Comparison of ENCODE assay signal across 9 cellular contexts in genomic region chr1:1426961-1427934, GRCh38. TPM values are rescaled to one million over a fixed set of nuclear protein-coding genes. Genes with fewer than 3 reads are reported as not detected.
DNase-seq lines count a peak whose midpoint lies in the region; ATAC-seq and TF ChIP-seq lines count a peak whose summit lies in the region.
"Had no signal": no experiment of that assay in that cellular context is flagged by ENCODE, and none has a peak within 500 bp of the region (broad histone marks: within the 10 kb centered on the region; RNA-seq: fewer than 3 reads in every experiment).

No MANE protein-coding gene starts in this region.

- no peaks in the 10 kb centered on the region for H3K9me3 ChIP-seq in MM.1S (replicated peaks; ENCODE audit: insufficient read depth, low read length)

- H3K4me1 ChIP-seq in MM.1S (ENCODE audit: low read length) = no peaks in the 10 kb centered on the region

- peak; percentile 55 for DNase-seq in left cardiac atrium
- DNase-seq in Right ventricle myocardium inferior (ENCODE audit: missing footprints) = no peak
- no peak for DNase-seq in astrocyte of the spinal cord (ENCODE audit: low read depth, low spot score)
- DNase-seq in lower leg skin (ENCODE audit: low spot score in 2 of 2) = no peak
- DNase-seq in NCI-H446 treated with DMSO at 0.1 percent for 48 hours (lab: John Stamatoyannopoulos, UW) = no peak
- DNase-seq in MM.1S = no peak
- DNase-seq: activated CD4-positive, alpha-beta T cell treated with anti-CD3 and anti-CD28 coated beads, Interleukin-2, amount 10 ng/mL, durations not matched to agents 24 days and 14 days had no signal

- H3K9me2 ChIP-seq in MM.1S (replicated peaks; ENCODE audit: insufficient read depth, low read length) = no peaks in the 10 kb centered on the region

- peaks cover 51% of the 10 kb centered on the region for H3K27me3 ChIP-seq in MM.1S (replicated peaks; ENCODE audit: insufficient read depth, low read length)

- TF ChIP-seq POLR2A in lower leg skin (IDR thresholded peaks at IDR 0.05) = no peak

- no peak overlapping the region for H2AFZ ChIP-seq in MM.1S (ENCODE audit: low read length)

- TF ChIP-seq CTCF in astrocyte of the spinal cord (IDR thresholded peaks at IDR 0.05; ENCODE audit: low read depth, low read length) (no peak), lower leg skin (IDR thresholded peaks at IDR 0.05) (no peak), MM.1S (IDR thresholded peaks at IDR 0.05; ENCODE audit: low read length) (no peak)

- no peaks in the 10 kb centered on the region for H3F3A ChIP-seq in MM.1S (ENCODE audit: insufficient read depth, low read length)

- ATAC-seq in left cardiac atrium (no peak), Right ventricle myocardium inferior (no peak), HG02678 (IDR thresholded peaks at IDR 0.05; ENCODE audit: unreplicated experiment) (no peak), HG03045 (IDR thresholded peaks at IDR 0.05; ENCODE audit: unreplicated experiment) (no peak)

- no peaks in the 10 kb centered on the region for H4K20me1 ChIP-seq in MM.1S (ENCODE audit: insufficient read depth, low read length)

- no peak overlapping the region for H3K4me2 ChIP-seq in MM.1S (ENCODE audit: low read depth, low read length)

- in situ Hi-C loops in astrocyte of the spinal cord (cut with HindIII; ENCODE audit: low sequenced_read_pairs) = no loop called here

- no peaks in the 10 kb centered on the region for H3K79me2 ChIP-seq in MM.1S (ENCODE audit: low read length)

- peak overlapping the region; percentile 27 for H3K4me3 ChIP-seq in astrocyte of the spinal cord (ENCODE audit: low read depth, low read length)
- H3K4me3 ChIP-seq in lower leg skin (ENCODE audit: low read depth, poor library complexity, severe bottlenecking) = peak overlapping the region; percentile 35
- no peak overlapping the region for H3K4me3 ChIP-seq in MM.1S (ENCODE audit: low read length)

- no peak overlapping the region for H3K9ac ChIP-seq in MM.1S (ENCODE audit: low read length)

- 24 to 32% methylated on average over 25 to 56 of the region's 89 CpGs for WGBS in lower leg skin, 2 donors

- no peaks in the 10 kb centered on the region for H3K36me3 ChIP-seq in MM.1S (replicated peaks; ENCODE audit: insufficient read depth, low read length)

- intact Hi-C loops in left cardiac atrium (cut with DNase I) (no loop called here), Right ventricle myocardium inferior (cut with DNase I) (no loop called here), lower leg skin (cut with DNase I; ENCODE audit: low total_unique reads) (no loop called here)

- no peak overlapping the region for H3K27ac ChIP-seq in MM.1S (ENCODE audit: low read length)

RNA-seq across cellular contexts. Expression of gene ANKRD65, which starts 6.2 kb away (rescaled TPM):
- 1 to 10 TPM; 2.2 to 3.0 TPM for total RNA-seq in left cardiac atrium
- total RNA-seq in Right ventricle myocardium inferior = 3.0 TPM
- total RNA-seq in lower leg skin = 10 to 100 TPM in 1 of 4 donors, 1 to 10 TPM in 3; 3.1 to 10.9 (median 6.2) TPM
- total RNA-seq: activated CD4-positive, alpha-beta T cell treated with anti-CD3 and anti-CD28 coated beads, Interleukin-2, amount 10 ng/mL, durations not matched to agents 24 days and 14 days had no signal

RNA-seq across cellular contexts. Expression of gene VWA1, which starts 8.2 kb away (rescaled TPM):
- total RNA-seq in left cardiac atrium = 10 to 100 TPM; 24.9 to 66.4 TPM
- total RNA-seq in Right ventricle myocardium inferior = 20.5 TPM
- total RNA-seq in lower leg skin = 10 to 100 TPM; 26.5 to 36.4 (median 30.1) TPM

RNA-seq across cellular contexts. Expression of gene MRPL20, which starts 20.2 kb away (rescaled TPM):
- total RNA-seq in left cardiac atrium (100 to 1,000 TPM; 112 to 134 TPM), Right ventricle myocardium inferior (140 TPM), lower leg skin (100 to 1,000 TPM in 3 of 4 donors, 10 to 100 TPM in 1; 83.4 to 122 (median 106) TPM)

RNA-seq across cellular contexts. Expression of gene ATAD3C, which starts 22.2 kb away (rescaled TPM):
- total RNA-seq in left cardiac atrium (1 to 10 TPM; 1.7 to 2.4 TPM), Right ventricle myocardium inferior (1.8 TPM), lower leg skin (1 to 10 TPM in 1 of 4 donors, under 1 TPM in 3; 0.17 to 2.1 (median 0.63) TPM)

RNA-seq across cellular contexts. Expression of gene CCNL2, which starts 28.1 kb away (rescaled TPM):
- total RNA-seq in left cardiac atrium (10 to 100 TPM; 56.0 to 89.0 TPM), Right ventricle myocardium inferior (49.4 TPM), lower leg skin (100 to 1,000 TPM; 122 to 249 (median 142) TPM)
